Comparison of ENCODE assay signal across 23 cellular contexts in genomic region chr1:6267686-6268281, GRCh38. TPM values are rescaled to one million over a fixed set of nuclear protein-coding genes. Genes with fewer than 3 reads are reported as not detected.
DNase-seq lines count a peak whose midpoint lies in the region; ATAC-seq, FAIRE-seq and TF ChIP-seq lines count a peak whose summit lies in the region.
"Had no signal": no experiment of that assay in that cellular context is flagged by ENCODE, and none has a peak within 500 bp of the region (broad histone marks: within the 10 kb centered on the region; RNA-seq: fewer than 3 reads in every experiment).

No MANE protein-coding gene starts in this region.

- TF ChIP-seq CTCF in astrocyte of the spinal cord (IDR thresholded peaks at IDR 0.05; ENCODE audit: low read depth, low read length) (no peak), keratinocyte (optimal IDR thresholded peaks at IDR 0.05 in 1 of 3, IDR thresholded peaks at IDR 0.05 in 1 of 3, conservative IDR thresholded peaks at IDR 0.05 in 1 of 3; ENCODE audit: extremely low read depth in 1 of 3, insufficient read depth in 2 of 3, low read length in 3 of 3) (no peak)

- dilution Hi-C loops in keratinocyte (cut with MboI; ENCODE audit: extremely low pct_ligation_motif_present, low sequenced_read_pairs): no loop called here

- DNase-seq in MG63 (peak; percentile 79), astrocyte of the spinal cord (ENCODE audit: low read depth, low spot score) (peak; percentile 38), keratinocyte (ENCODE audit: low read depth, low spot score) (peak; percentile 33), T-helper 9 cell (no peak), H7 (no peak)
- DNase-seq: activated CD4-positive, alpha-beta T cell treated with anti-CD3 and anti-CD28 coated beads, Interleukin-2, amount 50 U/mL, for 1 hour; activated naive CD4-positive, alpha-beta T cell treated with anti-CD3 and anti-CD28 coated beads for 36 hours; CD4-positive, alpha-beta memory T cell; DMS79 treated with DMSO at 0.1 percent for 48 hours; effector CD8-positive, alpha-beta T cell; NCI-H446 treated with DMSO at 0.1 percent for 48 hours; pancreas; right lobe of liver; thyroid gland had no signal

- H3K4me3 ChIP-seq in BLaER1 treated with 17β-estradiol and CSF1 and Interleukin-3, amounts not matched to agents 10 nM and 100 nM: no peak overlapping the region
- no peak overlapping the region for H3K4me3 ChIP-seq in MG63
- no peak overlapping the region for H3K4me3 ChIP-seq in astrocyte of the spinal cord (ENCODE audit: low read depth, low read length)
- no peak overlapping the region for H3K4me3 ChIP-seq in keratinocyte (ENCODE audit: control insufficient read depth in 2 of 3, extremely low read depth in 1 of 3, insufficient read depth in 2 of 3, low read depth in 1 of 3, low read length in 3 of 3)
- H3K4me3 ChIP-seq in H7 (ENCODE audit: insufficient read depth, low read depth, low read length): no peak overlapping the region
- H3K4me3 ChIP-seq: GM23338, hepatocyte, pancreas, right lobe of liver, thyroid gland had no signal

- H3K9me3 ChIP-seq in BLaER1 treated with 17β-estradiol and CSF1 and Interleukin-3, amounts not matched to agents 10 nM and 100 nM (replicated peaks in 1 of 11): no peaks in the 10 kb centered on the region
- H3K9me3 ChIP-seq in MG63: no peaks in the 10 kb centered on the region
- H3K9me3 ChIP-seq in keratinocyte (ENCODE audit: control insufficient read depth, low read depth, low read length): no peaks in the 10 kb centered on the region
- H3K9me3 ChIP-seq: pancreas, right lobe of liver, thyroid gland had no signal

- no peaks in the 10 kb centered on the region for H3K9me1 ChIP-seq in keratinocyte (ENCODE audit: control insufficient read depth, extremely low read depth, insufficient read depth, low read length)

- no peaks in the 10 kb centered on the region for H3K79me2 ChIP-seq in keratinocyte (ENCODE audit: control insufficient read depth, insufficient read depth, low read length)
- H3K79me2 ChIP-seq: hepatocyte had no signal

- H3K4me1 ChIP-seq in BLaER1 treated with 17β-estradiol and CSF1 and Interleukin-3, amounts not matched to agents 10 nM and 100 nM: peaks cover 77 to 94% (median 90%) of the 10 kb centered on the region in 10 experiments
- H3K4me1 ChIP-seq in keratinocyte (ENCODE audit: control insufficient read depth, extremely low read depth, insufficient read depth, low read length): peaks cover 22% of the 10 kb centered on the region
- H3K4me1 ChIP-seq: pancreas, right lobe of liver had no signal

- H3K27ac ChIP-seq in BLaER1 treated with 17β-estradiol and CSF1 and Interleukin-3, amounts not matched to agents 10 nM and 100 nM: peak overlapping the region in 2 of 11 experiments; percentile 33 to 39; a peak in 4 of 22 replicates
- H3K27ac ChIP-seq in keratinocyte (ENCODE audit: control insufficient read depth, insufficient read depth, low read length): no peak overlapping the region
- H3K27ac ChIP-seq: hepatocyte, pancreas, right lobe of liver, thyroid gland had no signal

- in situ Hi-C loops in astrocyte of the spinal cord (cut with HindIII; ENCODE audit: low sequenced_read_pairs): no loop called here

- peak overlapping the region in 9 of 11 experiments; percentile 27 to 100 (median 98); a peak in 13 of 22 replicates for H3K4me2 ChIP-seq in BLaER1 treated with 17β-estradiol and CSF1 and Interleukin-3, amounts not matched to agents 10 nM and 100 nM
- peak overlapping the region; percentile 55 for H3K4me2 ChIP-seq in keratinocyte (ENCODE audit: control insufficient read depth, extremely low read depth, insufficient read depth, low read depth, low read length)
- H3K4me2 ChIP-seq: GM23338, hepatocyte had no signal

- FAIRE-seq in keratinocyte (lab: Jason Lieb, UNC): peak; percentile 81
- FAIRE-seq: islet of Langerhans, pancreas, TTC549 had no signal

- no peak for ATAC-seq in HG03520 (IDR thresholded peaks at IDR 0.05; ENCODE audit: unreplicated experiment)
- ATAC-seq in GM21526 (IDR thresholded peaks at IDR 0.05; ENCODE audit: low FRiP score, unreplicated experiment): no peak
- ATAC-seq: pancreas, right lobe of liver had no signal

- peaks cover 0 to 56% (median 29%) of the 10 kb centered on the region in 11 experiments; a peak in 13 of 22 replicates for H4K20me1 ChIP-seq in BLaER1 treated with 17β-estradiol and CSF1 and Interleukin-3, amounts not matched to agents 10 nM and 100 nM
- no peaks in the 10 kb centered on the region for H4K20me1 ChIP-seq in keratinocyte (ENCODE audit: control insufficient read depth, extremely low read depth, insufficient read depth, low read length)

- H3K36me3 ChIP-seq in BLaER1 treated with 17β-estradiol and CSF1 and Interleukin-3, amounts not matched to agents 10 nM and 100 nM: peaks cover 0 to 14% (median 0%) of the 10 kb centered on the region in 11 experiments; a peak in 3 of 22 replicates
- H3K36me3 ChIP-seq in MG63 (peaks cover 3% of the 10 kb centered on the region; the same call in 1 of the 2 replicates), keratinocyte (ENCODE audit: control insufficient read depth in 2 of 2, extremely low read depth in 1 of 2, insufficient read depth in 2 of 2, low read length in 2 of 2) (peaks cover 11 to 31% of the 10 kb centered on the region in 2 experiments), H7 (replicated peaks; ENCODE audit: control insufficient read depth, insufficient read depth, low read length) (no peaks in the 10 kb centered on the region; the same call in 1 of the 2 replicates)
- H3K36me3 ChIP-seq: pancreas, right lobe of liver, thyroid gland had no signal

- H3K27me3 ChIP-seq in BLaER1 treated with 17β-estradiol and CSF1 and Interleukin-3, amounts not matched to agents 10 nM and 100 nM: peaks cover 0 to 4% (median 0%) of the 10 kb centered on the region in 11 experiments; a peak in 1 of 22 replicates
- no peaks in the 10 kb centered on the region for H3K27me3 ChIP-seq in MG63
- H3K27me3 ChIP-seq in keratinocyte (ENCODE audit: control insufficient read depth, extremely low read depth, insufficient read depth, low read length): no peaks in the 10 kb centered on the region
- H3K27me3 ChIP-seq in H7 (ENCODE audit: control insufficient read depth, insufficient read depth, low read length): no peaks in the 10 kb centered on the region
- H3K27me3 ChIP-seq: hepatocyte, pancreas, right lobe of liver, thyroid gland had no signal

- peak overlapping the region in 2 of 11 experiments; percentile 5 to 42; a peak in 3 of 22 replicates for H3K9ac ChIP-seq in BLaER1 treated with 17β-estradiol and CSF1 and Interleukin-3, amounts not matched to agents 10 nM and 100 nM
- H3K9ac ChIP-seq in keratinocyte (ENCODE audit: control insufficient read depth, extremely low read depth, insufficient read depth, low read length): no peak overlapping the region

- no peak overlapping the region for H2AFZ ChIP-seq in keratinocyte (ENCODE audit: control insufficient read depth, low read length)
- H2AFZ ChIP-seq: GM23338, hepatocyte had no signal

RNA-seq across cellular contexts. Expression of gene GPR153, which starts 6.9 kb away (rescaled TPM):
- 5.0 and 6.3 TPM in 2 replicates for total RNA-seq in MG63 (2014; rRNA removed; shearing (Covaris generic); ENCODE audit: low replicate concordance)
- polyA plus RNA-seq in keratinocyte: 7.2 to 14.2 TPM (median 11.0 TPM) in 3 replicates
- 1.6 TPM for polyA plus RNA-seq in keratinocyte (2011; ENCODE audit: low read depth)
- polyA plus RNA-seq in keratinocyte (2011; cell fraction: cytosol; rRNA removed): 6.3 and 12.9 TPM in 2 replicates
- 19.4 and 28.3 TPM in 2 replicates for polyA plus RNA-seq in keratinocyte (2011; cell fraction: nucleus; rRNA removed)
- 10.2 and 14.6 TPM in 2 replicates for polyA plus RNA-seq in keratinocyte (2012; ENCODE audit: low replicate concordance)
- 12.7 to 36.7 TPM (median 22.7 TPM) in 3 replicates for polyA minus RNA-seq in keratinocyte
- polyA minus RNA-seq in keratinocyte (2011; cell fraction: cytosol; rRNA and poly(A)+ RNA removed): 28.4 TPM
- 13.3 and 15.6 TPM in 2 replicates for polyA minus RNA-seq in keratinocyte (2011; cell fraction: nucleus; rRNA and poly(A)+ RNA removed)
- 15.6 and 25.2 TPM in 2 replicates for total RNA-seq in H7 (2014; rRNA removed; shearing (Covaris generic))
- polyA plus RNA-seq: CD4-positive, alpha-beta memory T cell had no signal

RNA-seq across cellular contexts. Expression of gene HES3, which starts 23.8 kb away (rescaled TPM):
- total RNA-seq in MG63 (2014; rRNA removed; shearing (Covaris generic); ENCODE audit: low replicate concordance): not detected in 2 replicates
- polyA plus RNA-seq in keratinocyte: not detected in 3 replicates
- polyA plus RNA-seq in keratinocyte (2011; ENCODE audit: low read depth): not detected
- not detected in 2 replicates for polyA plus RNA-seq in keratinocyte (2011; cell fraction: cytosol; rRNA removed)
- polyA plus RNA-seq in keratinocyte (2011; cell fraction: nucleus; rRNA removed): not detected in 2 replicates
- polyA plus RNA-seq in keratinocyte (2012; ENCODE audit: low replicate concordance): not detected in 2 replicates
- polyA minus RNA-seq in keratinocyte: not detected in 3 replicates
- not detected for polyA minus RNA-seq in keratinocyte (2011; cell fraction: cytosol; rRNA and poly(A)+ RNA removed)
- not detected in 2 replicates for polyA minus RNA-seq in keratinocyte (2011; cell fraction: nucleus; rRNA and poly(A)+ RNA removed)
- total RNA-seq in H7 (2014; rRNA removed; shearing (Covaris generic)): 28.2 and 38.8 TPM in 2 replicates
- total RNA-seq: activated naive CD4-positive, alpha-beta T cell treated with anti-CD3 and anti-CD28 coated beads for 36 hours; CD4-positive, alpha-beta memory T cell; chondrocyte; hepatocyte; M059J; pancreas; right lobe of liver; thyroid gland had no signal
- polyA plus RNA-seq: CD4-positive, alpha-beta memory T cell; hepatocyte; pancreas had no signal

RNA-seq across cellular contexts. Expression of gene ICMT, which starts 32.0 kb away (rescaled TPM):
- 83.9 and 87.1 TPM in 2 replicates for total RNA-seq in MG63 (2014; rRNA removed; shearing (Covaris generic); ENCODE audit: low replicate concordance)
- 50.3 to 72.5 TPM (median 59.9 TPM) in 3 replicates for polyA plus RNA-seq in keratinocyte
- polyA plus RNA-seq in keratinocyte (2011; ENCODE audit: low read depth): 18.3 TPM
- 45.2 and 50.6 TPM in 2 replicates for polyA plus RNA-seq in keratinocyte (2011; cell fraction: cytosol; rRNA removed)
- 42.9 and 44.7 TPM in 2 replicates for polyA plus RNA-seq in keratinocyte (2011; cell fraction: nucleus; rRNA removed)
- 33.4 and 51.2 TPM in 2 replicates for polyA plus RNA-seq in keratinocyte (2012; ENCODE audit: low replicate concordance)
- 44.3 to 77.6 TPM (median 65.2 TPM) in 3 replicates for polyA minus RNA-seq in keratinocyte
- polyA minus RNA-seq in keratinocyte (2011; cell fraction: cytosol; rRNA and poly(A)+ RNA removed): 69.3 TPM
- 44.2 and 59.4 TPM in 2 replicates for polyA minus RNA-seq in keratinocyte (2011; cell fraction: nucleus; rRNA and poly(A)+ RNA removed)
- total RNA-seq in H7 (2014; rRNA removed; shearing (Covaris generic)): 195 and 196 TPM in 2 replicates

Comparison
In these comparisons a context has a peak if more than half of its experiments do, and no peak if none do; other contexts are left out.
1. DNase-seq: peak in MG63 (single experiment), astrocyte of the spinal cord (single experiment) and keratinocyte (single experiment); none in T-helper 9 cell (single experiment) and H7 (single experiment).
2. RNA of gene HES3, which starts 23.8 kb away (total RNA-seq): 28.2 to 38.8 TPM in H7; not detected in MG63; every median in the first group is over 10 times any median in the second.